In genomic region chr17:28113269-28113668, GRCh38 we compare ENCODE assay signal across 15 cellular contexts.
"Had no signal": no experiment of that assay in that cellular context is flagged by ENCODE, and none has a peak within 500 bp of the region (broad histone marks: within the 10 kb centered on the region; RNA-seq: fewer than 3 reads in every experiment).

No MANE protein-coding gene starts in this region.

- H3K36me3 Mint-ChIP-seq: natural killer cell had no signal

- H3K4me3 ChIP-seq: cardiac muscle cell, gastroesophageal sphincter, suprapubic skin, transverse colon, uterus had no signal

- H3K27ac Mint-ChIP-seq: activated CD4-positive, alpha-beta memory T cell treated with anti-CD3 and anti-CD28 coated beads for 36 hours; activated CD4-positive, alpha-beta T cell treated with anti-CD3 and anti-CD28 coated beads for 36 hours; activated naive CD8-positive, alpha-beta T cell treated with anti-CD3 and anti-CD28 coated beads for 36 hours; effector memory CD8-positive, alpha-beta T cell had no signal

- H3K9me3 ChIP-seq: suprapubic skin, transverse colon, uterus had no signal

- H3K27me3 ChIP-seq: cardiac muscle cell, gastroesophageal sphincter, suprapubic skin, transverse colon, uterus had no signal

- H3K4me3 Mint-ChIP-seq: activated CD4-positive, alpha-beta memory T cell treated with anti-CD3 and anti-CD28 coated beads for 36 hours; activated CD4-positive, alpha-beta T cell treated with anti-CD3 and anti-CD28 coated beads for 36 hours; activated naive CD8-positive, alpha-beta T cell treated with anti-CD3 and anti-CD28 coated beads for 36 hours; effector memory CD8-positive, alpha-beta T cell; stimulated activated naive CD8-positive, alpha-beta T cell treated with anti-CD3 and anti-CD28 coated beads, Interleukin-15, amount 100 ng/mL, for 72 hours had no signal

- H3K36me3 ChIP-seq: cardiac muscle cell, gastroesophageal sphincter, suprapubic skin, transverse colon, uterus had no signal

- H3K27ac ChIP-seq: cardiac muscle cell, suprapubic skin, transverse colon had no signal

- ATAC-seq: activated CD4-positive, alpha-beta T cell treated with anti-CD3 and anti-CD28 coated beads for 36 hours; effector memory CD8-positive, alpha-beta T cell; gastroesophageal sphincter; natural killer cell; stimulated activated naive CD8-positive, alpha-beta T cell treated with anti-CD3 and anti-CD28 coated beads, Interleukin-15, amount 100 ng/mL, for 72 hours; WTC11 had no signal

- H3K27me3 Mint-ChIP-seq: activated CD4-positive, alpha-beta memory T cell treated with anti-CD3 and anti-CD28 coated beads for 36 hours; activated CD4-positive, alpha-beta T cell treated with anti-CD3 and anti-CD28 coated beads for 36 hours; activated naive CD8-positive, alpha-beta T cell treated with anti-CD3 and anti-CD28 coated beads for 36 hours; effector memory CD8-positive, alpha-beta T cell; stimulated activated naive CD8-positive, alpha-beta T cell treated with anti-CD3 and anti-CD28 coated beads, Interleukin-15, amount 100 ng/mL, for 72 hours had no signal

- DNase-seq: activated CD4-positive, alpha-beta memory T cell treated with anti-CD3 and anti-CD28 coated beads for 36 hours; activated CD4-positive, alpha-beta T cell treated with anti-CD3 and anti-CD28 coated beads for 36 hours; activated naive CD4-positive, alpha-beta T cell; activated naive CD8-positive, alpha-beta T cell treated with anti-CD3 and anti-CD28 coated beads for 36 hours; amygdala; effector memory CD8-positive, alpha-beta T cell; natural killer cell; posterior cingulate gyrus; stimulated activated naive CD8-positive, alpha-beta T cell treated with anti-CD3 and anti-CD28 coated beads, Interleukin-15, amount 100 ng/mL, for 72 hours; transverse colon; uterus had no signal

- H3K9me3 Mint-ChIP-seq: effector memory CD8-positive, alpha-beta T cell; natural killer cell had no signal
